ENCODE assay signal across 1 cellular context in genomic region chr12:79424109-79424721, GRCh38.
A peak's percentile ranks its signal among the peaks of the same experiment; 100 is the strongest.
TF ChIP-seq lines count a peak whose summit lies in the region.

No MANE protein-coding gene starts in this region.

TF ChIP-seq in HepG2, 621 proteins besides CTCF, POLR2A, EP300 and RAD21 (continued from another document):
- TF ChIP-seq MAFK (conservative IDR thresholded peaks at IDR 0.05 in 1 of 2, IDR thresholded peaks at IDR 0.05 in 1 of 2; ENCODE audit: low read length in 2 of 2) = peak in 1 of 2 experiments; percentile 30; a peak in 2 of 4 replicates
- TF ChIP-seq RFX1 (IDR thresholded peaks at IDR 0.05) = peak; percentile 60
- TF ChIP-seq THRA (CRISPR knock-in tag; IDR thresholded peaks at IDR 0.05; ENCODE audit: borderline replicate concordance) = 0 out of 2 replicates have a peak, but pooled peaks have one; percentile 15
- TF ChIP-seq TEAD3 (CRISPR knock-in tag; optimal IDR thresholded peaks at IDR 0.05; ENCODE audit: borderline replicate concordance) = peak; percentile 81
- TF ChIP-seq MXI1 (IDR thresholded peaks at IDR 0.05; ENCODE audit: borderline replicate concordance, low read depth, low read length) = peak; percentile 27; the same call in 1 of the 3 replicates
- TF ChIP-seq STAT6 (CRISPR knock-in tag; IDR thresholded peaks at IDR 0.05; ENCODE audit: borderline replicate concordance) = no peak
- TF ChIP-seq BHLHE40 (IDR thresholded peaks at IDR 0.05; ENCODE audit: low read length) = peak; percentile 47; the same call in 1 of the 2 replicates
- TF ChIP-seq SAP130 (CRISPR knock-in tag; IDR thresholded peaks at IDR 0.05; ENCODE audit: low read depth) = peak; percentile 67
- no peak for TF ChIP-seq SOX6 (IDR thresholded peaks at IDR 0.05)
- peak; percentile 84 for TF ChIP-seq SOX6 (CRISPR knock-in tag; IDR thresholded peaks at IDR 0.05)
- peak; percentile 62; the same call in 1 of the 2 replicates for TF ChIP-seq HMG20A (CRISPR knock-in tag; IDR thresholded peaks at IDR 0.05; ENCODE audit: borderline replicate concordance)
- no peak for TF ChIP-seq ZBTB39 (CRISPR knock-in tag; IDR thresholded peaks at IDR 0.05)
- peak; percentile 48; the same call in 1 of the 2 replicates for TF ChIP-seq KAT2B (IDR thresholded peaks at IDR 0.05; ENCODE audit: borderline replicate concordance, low read depth, low read length)
- no peak for TF ChIP-seq RBM39 (IDR thresholded peaks at IDR 0.05; ENCODE audit: low read depth, low read length, poor library complexity, severe bottlenecking)
- TF ChIP-seq NAIF1 (CRISPR knock-in tag; IDR thresholded peaks at IDR 0.05; ENCODE audit: borderline replicate concordance) = no peak
- no peak for TF ChIP-seq BRD4 (CRISPR knock-in tag; IDR thresholded peaks at IDR 0.05)
- 0 out of 2 replicates have a peak, but pooled peaks have one; percentile 55 for TF ChIP-seq ERF (CRISPR knock-in tag; IDR thresholded peaks at IDR 0.05)
- TF ChIP-seq SKI (IDR thresholded peaks at IDR 0.05; ENCODE audit: partially characterized antibody) = peak; percentile 54
- TF ChIP-seq RCOR2 (CRISPR knock-in tag; IDR thresholded peaks at IDR 0.05) = 0 out of 2 replicates have a peak, but pooled peaks have one; percentile 18
- peak; percentile 68; the same call in 1 of the 2 replicates for TF ChIP-seq HOMEZ (CRISPR knock-in tag; IDR thresholded peaks at IDR 0.05; ENCODE audit: low read depth)
- peak; percentile 53; the same call in 1 of the 2 replicates for TF ChIP-seq ZNF710 (CRISPR knock-in tag; IDR thresholded peaks at IDR 0.05; ENCODE audit: borderline replicate concordance)
- no peak for TF ChIP-seq ZNF484 (CRISPR knock-in tag; IDR thresholded peaks at IDR 0.05; ENCODE audit: borderline replicate concordance, low read depth)
- no peak for TF ChIP-seq SKIL (CRISPR knock-in tag; IDR thresholded peaks at IDR 0.05; ENCODE audit: borderline replicate concordance)
- no peak for TF ChIP-seq NFE2 (CRISPR knock-in tag; IDR thresholded peaks at IDR 0.05)
- TF ChIP-seq MATR3 (CRISPR knock-in tag; IDR thresholded peaks at IDR 0.05) = no peak
- peak; percentile 75 for TF ChIP-seq ONECUT2 (CRISPR knock-in tag; IDR thresholded peaks at IDR 0.05)
- TF ChIP-seq ZNF382 (CRISPR knock-in tag; IDR thresholded peaks at IDR 0.05; ENCODE audit: borderline replicate concordance) = no peak
- no peak for TF ChIP-seq ZNF891 (CRISPR knock-in tag; IDR thresholded peaks at IDR 0.05)
- no peak for TF ChIP-seq TEF (CRISPR knock-in tag; IDR thresholded peaks at IDR 0.05)
- TF ChIP-seq KLF16 (CRISPR knock-in tag; IDR thresholded peaks at IDR 0.05) = peak in 1 of 2 experiments; percentile 17; a peak in 1 of 4 replicates
- TF ChIP-seq TCF7 (IDR thresholded peaks at IDR 0.05; ENCODE audit: low read depth) = peak; percentile 63
TF ChIP-seq in HepG2: peak in this region for 76.
